ENCODE assay signal across 1 cellular context in genomic region chr12:27190761-27191160, GRCh38.
TF ChIP-seq lines count a peak whose summit lies in the region.

No MANE protein-coding gene starts in this region.

TF ChIP-seq in SK-N-SH, 30 proteins besides CTCF, POLR2A, EP300 and RAD21 (continued from another document):
- TF ChIP-seq, protein P1, sequence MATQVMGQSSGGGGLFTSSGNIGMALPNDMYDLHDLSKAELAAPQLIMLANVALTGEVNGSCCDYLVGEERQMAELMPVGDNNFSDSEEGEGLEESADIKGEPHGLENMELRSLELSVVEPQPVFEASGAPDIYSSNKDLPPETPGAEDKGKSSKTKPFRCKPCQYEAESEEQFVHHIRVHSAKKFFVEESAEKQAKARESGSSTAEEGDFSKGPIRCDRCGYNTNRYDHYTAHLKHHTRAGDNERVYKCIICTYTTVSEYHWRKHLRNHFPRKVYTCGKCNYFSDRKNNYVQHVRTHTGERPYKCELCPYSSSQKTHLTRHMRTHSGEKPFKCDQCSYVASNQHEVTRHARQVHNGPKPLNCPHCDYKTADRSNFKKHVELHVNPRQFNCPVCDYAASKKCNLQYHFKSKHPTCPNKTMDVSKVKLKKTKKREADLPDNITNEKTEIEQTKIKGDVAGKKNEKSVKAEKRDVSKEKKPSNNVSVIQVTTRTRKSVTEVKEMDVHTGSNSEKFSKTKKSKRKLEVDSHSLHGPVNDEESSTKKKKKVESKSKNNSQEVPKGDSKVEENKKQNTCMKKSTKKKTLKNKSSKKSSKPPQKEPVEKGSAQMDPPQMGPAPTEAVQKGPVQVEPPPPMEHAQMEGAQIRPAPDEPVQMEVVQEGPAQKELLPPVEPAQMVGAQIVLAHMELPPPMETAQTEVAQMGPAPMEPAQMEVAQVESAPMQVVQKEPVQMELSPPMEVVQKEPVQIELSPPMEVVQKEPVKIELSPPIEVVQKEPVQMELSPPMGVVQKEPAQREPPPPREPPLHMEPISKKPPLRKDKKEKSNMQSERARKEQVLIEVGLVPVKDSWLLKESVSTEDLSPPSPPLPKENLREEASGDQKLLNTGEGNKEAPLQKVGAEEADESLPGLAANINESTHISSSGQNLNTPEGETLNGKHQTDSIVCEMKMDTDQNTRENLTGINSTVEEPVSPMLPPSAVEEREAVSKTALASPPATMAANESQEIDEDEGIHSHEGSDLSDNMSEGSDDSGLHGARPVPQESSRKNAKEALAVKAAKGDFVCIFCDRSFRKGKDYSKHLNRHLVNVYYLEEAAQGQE (IDR thresholded peaks at IDR 0.05; ENCODE audit: low read depth, low read length), result no peak
- no peak for TF ChIP-seq GABPA (IDR thresholded peaks at IDR 0.05; ENCODE audit: low read depth)
